In genomic region chr9:137494104-137494544, GRCh38 we compare ENCODE assay signal across 12 cellular contexts. TPM values are rescaled to one million over a fixed set of nuclear protein-coding genes. Genes with fewer than 3 reads are reported as not detected.
A peak's percentile ranks its signal among the peaks of the same experiment; 100 is the strongest.
DNase-seq lines count a peak whose midpoint lies in the region; ATAC-seq, FAIRE-seq and TF ChIP-seq lines count a peak whose summit lies in the region.
"Had no signal": no experiment of that assay in that cellular context is flagged by ENCODE, and none has a peak within 500 bp of the region (broad histone marks: within the 10 kb centered on the region; RNA-seq: fewer than 3 reads in every experiment).

No MANE protein-coding gene starts in this region.

- no peak for FAIRE-seq in kidney (lab: Jason Lieb, UNC)
- FAIRE-seq: H1 had no signal

- H3K4me1 Mint-ChIP-seq in activated naive CD8-positive, alpha-beta T cell treated with anti-CD3 and anti-CD28 coated beads, Interleukin-2, amount 50 U/mL, for 24 hours = peaks cover 2% of the 10 kb centered on the region

- H3K27ac ChIP-seq in kidney (ENCODE audit: low read depth in 2 of 2, low read length in 2 of 2) (no peak overlapping the region), upper lobe of right lung (no peak overlapping the region)
- H3K27ac ChIP-seq: coronary artery had no signal

- no peaks in the 10 kb centered on the region for H3K36me3 ChIP-seq in kidney (ENCODE audit: control insufficient read depth in 1 of 2, insufficient read depth in 2 of 2, low read length in 2 of 2)
- H3K36me3 ChIP-seq in upper lobe of right lung = no peaks in the 10 kb centered on the region

- H3K4me3 Mint-ChIP-seq in activated naive CD8-positive, alpha-beta T cell treated with anti-CD3 and anti-CD28 coated beads, Interleukin-2, amount 50 U/mL, for 24 hours = no peak overlapping the region
- H3K4me3 Mint-ChIP-seq: stimulated activated naive CD8-positive, alpha-beta T cell treated with anti-CD3 and anti-CD28 coated beads, Interleukin-15, amount 100 ng/mL, for 72 hours had no signal

- no peak overlapping the region for H3K9ac ChIP-seq in kidney (ENCODE audit: low read length in 2 of 2)

- no peaks in the 10 kb centered on the region for H3K27me3 ChIP-seq in upper lobe of right lung
- H3K27me3 ChIP-seq: Peyer's patch had no signal

- TF ChIP-seq CTCF in kidney (IDR thresholded peaks at IDR 0.05; ENCODE audit: borderline replicate concordance, extremely low read depth, insufficient read depth) (no peak), upper lobe of right lung (IDR thresholded peaks at IDR 0.05) (no peak)

- H3K4me3 ChIP-seq in kidney (ENCODE audit: low read length in 2 of 2) (no peak overlapping the region), upper lobe of right lung (no peak overlapping the region)
- H3K4me3 ChIP-seq: coronary artery, Peyer's patch had no signal

- H3K4me1 ChIP-seq in kidney (ENCODE audit: control insufficient read depth in 1 of 2, insufficient read depth in 1 of 2, low read depth in 1 of 2, low read length in 2 of 2) (no peaks in the 10 kb centered on the region), upper lobe of right lung (no peaks in the 10 kb centered on the region)
- H3K4me1 ChIP-seq: Peyer's patch had no signal

- H3K27ac Mint-ChIP-seq in activated naive CD8-positive, alpha-beta T cell treated with anti-CD3 and anti-CD28 coated beads, Interleukin-2, amount 50 U/mL, for 24 hours = no peak overlapping the region
- H3K27ac Mint-ChIP-seq: stimulated activated naive CD8-positive, alpha-beta T cell treated with anti-CD3 and anti-CD28 coated beads, Interleukin-15, amount 100 ng/mL, for 72 hours had no signal

- H3K27me3 Mint-ChIP-seq in activated naive CD8-positive, alpha-beta T cell treated with anti-CD3 and anti-CD28 coated beads, Interleukin-2, amount 50 U/mL, for 24 hours = no peaks in the 10 kb centered on the region
- H3K27me3 Mint-ChIP-seq: stimulated activated naive CD8-positive, alpha-beta T cell treated with anti-CD3 and anti-CD28 coated beads, Interleukin-15, amount 100 ng/mL, for 72 hours had no signal

- intact Hi-C loops in Right ventricle myocardium superior (cut with DNase I) = no loop called here
- intact Hi-C loops in cardiac septum (cut with DNase I) = no loop called here
- intact Hi-C loops in kidney (cut with DNase I) = no loop called here
- intact Hi-C loops in upper lobe of right lung (cut with DNase I) = no loop called here

- no peaks in the 10 kb centered on the region for H3K9me3 Mint-ChIP-seq in activated naive CD8-positive, alpha-beta T cell treated with anti-CD3 and anti-CD28 coated beads, Interleukin-2, amount 50 U/mL, for 24 hours
- H3K9me3 Mint-ChIP-seq: stimulated activated naive CD8-positive, alpha-beta T cell treated with anti-CD3 and anti-CD28 coated beads, Interleukin-15, amount 100 ng/mL, for 72 hours had no signal

- DNase-seq in Right ventricle myocardium superior (no peak), cardiac septum (ENCODE audit: low spot score) (no peak), SKM-1 (lab: John Stamatoyannopoulos, UW; ENCODE audit: unreplicated experiment) (peak; percentile 58), kidney (peak; percentile 61), upper lobe of right lung (no peak), NCI-H2171 treated with DMSO at 0.1 percent for 48 hours (lab: John Stamatoyannopoulos, UW) (no peak)
- no peak for DNase-seq in activated naive CD8-positive, alpha-beta T cell treated with anti-CD3 and anti-CD28 coated beads, Interleukin-2, amount 50 U/mL, for 24 hours
- DNase-seq: stimulated activated naive CD8-positive, alpha-beta T cell treated with anti-CD3 and anti-CD28 coated beads, Interleukin-15, amount 100 ng/mL, for 72 hours had no signal

- peak; percentile 44 for ATAC-seq in Right ventricle myocardium superior (ENCODE audit: poor library complexity)
- ATAC-seq in upper lobe of right lung = peak; percentile 73
- ATAC-seq in HG03025 (IDR thresholded peaks at IDR 0.05; ENCODE audit: low FRiP score, unreplicated experiment) = no peak
- no peak for ATAC-seq in activated naive CD8-positive, alpha-beta T cell treated with anti-CD3 and anti-CD28 coated beads, Interleukin-2, amount 50 U/mL, for 24 hours
- ATAC-seq: stimulated activated naive CD8-positive, alpha-beta T cell treated with anti-CD3 and anti-CD28 coated beads, Interleukin-15, amount 100 ng/mL, for 72 hours had no signal

- no peaks in the 10 kb centered on the region for H3K9me3 ChIP-seq in kidney (ENCODE audit: control insufficient read depth in 1 of 2, low read length in 2 of 2)
- no peaks in the 10 kb centered on the region for H3K9me3 ChIP-seq in upper lobe of right lung
- H3K9me3 ChIP-seq: Peyer's patch had no signal

- H3K36me3 Mint-ChIP-seq in activated naive CD8-positive, alpha-beta T cell treated with anti-CD3 and anti-CD28 coated beads, Interleukin-2, amount 50 U/mL, for 24 hours (ENCODE audit: low read depth) = no peaks in the 10 kb centered on the region

RNA-seq across cellular contexts. Expression of gene NSMF, which starts 35.0 kb away (rescaled TPM):
- 10.0 TPM for total RNA-seq in Right ventricle myocardium superior
- total RNA-seq in cardiac septum = 12.2 TPM
- 49.5 TPM for total RNA-seq in kidney
- polyA plus RNA-seq in kidney (ENCODE audit: insufficient read depth, low read depth, low replicate concordance) = 32.7 TPM
- 23.9 TPM for total RNA-seq in upper lobe of right lung

RNA-seq across cellular contexts. Expression of gene ENTPD8, which starts 53.0 kb away (rescaled TPM):
- total RNA-seq in Right ventricle myocardium superior = not detected
- not detected for total RNA-seq in cardiac septum
- total RNA-seq in kidney = 5.2 TPM
- 5.0 TPM for polyA plus RNA-seq in kidney (ENCODE audit: insufficient read depth, low read depth, low replicate concordance)
- not detected for total RNA-seq in upper lobe of right lung

RNA-seq across cellular contexts. Expression of gene PNPLA7, which starts 56.1 kb away (rescaled TPM):
- total RNA-seq in Right ventricle myocardium superior (12.2 TPM), cardiac septum (8.1 TPM), kidney (9.6 TPM), upper lobe of right lung (13.7 TPM)
- polyA plus RNA-seq in kidney (ENCODE audit: insufficient read depth, low read depth, low replicate concordance) = 2.1 TPM

RNA-seq across cellular contexts. Expression of gene MRPL41, which starts 57.6 kb away (rescaled TPM):
- total RNA-seq in Right ventricle myocardium superior = 272 TPM
- 184 TPM for total RNA-seq in cardiac septum
- total RNA-seq in kidney = 47.3 TPM
- 150 TPM for polyA plus RNA-seq in kidney (ENCODE audit: insufficient read depth, low read depth, low replicate concordance)
- total RNA-seq in upper lobe of right lung = 41.6 TPM

Comparison
In these comparisons a context has a peak if more than half of its experiments do, and no peak if none do; other contexts are left out.
1. ATAC-seq: peak in Right ventricle myocardium superior (single experiment) and upper lobe of right lung (single experiment); none in HG03025 (single experiment) and activated naive CD8-positive, alpha-beta T cell treated with anti-CD3 and anti-CD28 coated beads, Interleukin-2, amount 50 U/mL, for 24 hours (single experiment).
2. DNase-seq: peak in SKM-1 (single experiment) and kidney (single experiment); none in Right ventricle myocardium superior (single experiment), cardiac septum (single experiment), upper lobe of right lung (single experiment), NCI-H2171 treated with DMSO at 0.1 percent for 48 hours (single experiment) and activated naive CD8-positive, alpha-beta T cell treated with anti-CD3 and anti-CD28 coated beads, Interleukin-2, amount 50 U/mL, for 24 hours (single experiment).